ENCODE assay signal across 8 cellular contexts in genomic region chr12:129566800-129567199, GRCh38.
"Had no signal": no experiment of that assay in that cellular context is flagged by ENCODE, and none has a peak within 500 bp of the region (broad histone marks: within the 10 kb centered on the region; RNA-seq: fewer than 3 reads in every experiment).

No MANE protein-coding gene starts in this region.

- ATAC-seq: K562 had no signal

- FAIRE-seq: HTR-8/SVneo, K562 had no signal

- H3K9ac ChIP-seq: KMS-11 had no signal

- H3K4me3 ChIP-seq: K562 had no signal

- DNase-seq: IMR-90, Karpas-422, KBM-7, KG1 had no signal

- H3K27ac ChIP-seq: HL-60, KMS-11 had no signal
